Comparison of ENCODE assay signal across 14 cellular contexts in the genomic region with DNA sequence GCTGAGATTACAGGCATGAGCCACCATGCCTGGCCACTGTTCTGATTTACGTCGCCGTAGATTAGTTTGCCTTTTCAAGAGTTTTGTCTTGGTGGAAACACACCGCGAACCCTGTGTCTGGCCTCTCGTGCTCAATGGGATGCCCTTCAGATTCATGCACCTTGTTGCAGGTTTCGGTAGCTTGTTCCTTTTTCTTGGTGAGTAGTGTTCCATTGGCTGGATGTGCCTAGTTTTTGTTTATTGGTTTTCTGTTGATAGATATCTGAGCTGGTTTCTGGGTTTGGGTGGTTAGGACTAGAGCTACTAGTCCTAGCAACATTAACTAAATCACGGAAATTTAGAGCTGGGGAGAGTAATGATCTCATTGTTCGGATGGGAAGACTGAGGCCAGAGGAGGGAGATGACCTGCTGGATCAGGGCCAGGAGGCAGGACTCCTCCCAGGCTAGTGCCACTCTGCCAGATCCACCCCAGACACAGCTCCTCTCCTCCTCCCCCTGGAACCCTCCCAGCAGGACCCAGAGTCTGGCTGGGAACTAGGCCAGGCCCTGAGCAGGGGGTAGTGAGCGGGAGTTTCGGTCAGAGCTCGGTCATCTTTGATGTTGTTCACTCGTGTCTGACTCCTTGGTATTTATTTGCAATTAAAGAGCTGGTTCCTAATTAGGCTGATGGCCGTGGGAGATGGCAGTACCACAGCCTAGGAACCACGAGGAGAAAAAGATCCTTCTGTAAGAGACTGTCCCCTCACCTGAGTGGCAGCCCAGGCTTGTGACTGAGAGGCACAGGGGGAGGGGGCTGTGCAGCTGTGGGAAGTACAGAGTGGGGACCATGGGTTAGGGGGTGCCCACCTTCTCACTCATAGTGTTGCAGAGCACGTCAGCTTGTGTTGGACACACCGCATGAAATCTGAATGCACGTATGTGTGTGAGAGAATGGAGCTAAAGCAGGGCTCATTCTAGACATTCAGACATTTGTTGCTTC.
DNase-seq lines count a peak whose midpoint lies in the region; ATAC-seq, FAIRE-seq and TF ChIP-seq lines count a peak whose summit lies in the region.
"Had no signal": no experiment of that assay in that cellular context is flagged by ENCODE, and none has a peak within 500 bp of the region (broad histone marks: within the 10 kb centered on the region; RNA-seq: fewer than 3 reads in every experiment).

No MANE protein-coding gene starts in this region.

- TF ChIP-seq CTCF in nephron progenitor cell (IDR thresholded peaks at IDR 0.05): no peak
- TF ChIP-seq CTCF in GM13977 (IDR thresholded peaks at IDR 0.05; ENCODE audit: extremely low read depth, insufficient read depth, missing control alignments): no peak

- peak overlapping the region; percentile 92 for H3K27ac Mint-ChIP-seq in nephron progenitor cell

- FAIRE-seq in endometrium (lab: Jason Lieb, UNC) (peak; percentile 41), urothelium cell line (lab: Jason Lieb, UNC) (peak; percentile 69)

- no peaks in the 10 kb centered on the region for H3K36me3 Mint-ChIP-seq in nephron progenitor cell (ENCODE audit: low read depth)

- no peak overlapping the region for H3K4me3 Mint-ChIP-seq in nephron progenitor cell

- peaks cover 96% of the 10 kb centered on the region for H3K4me1 Mint-ChIP-seq in nephron progenitor cell

- in situ Hi-C loops in GM13977 (cut with MboI; ENCODE audit: low pct_unique_long_range_greater_than_20kb, low sequenced_read_pairs, unreplicated experiment): no loop called here

- no peaks in the 10 kb centered on the region for H3K27me3 Mint-ChIP-seq in nephron progenitor cell (ENCODE audit: low read depth, poor library complexity)

- no peaks in the 10 kb centered on the region for H3K9me3 Mint-ChIP-seq in nephron progenitor cell

- ATAC-seq in HG03097 (IDR thresholded peaks at IDR 0.05; ENCODE audit: low FRiP score, unreplicated experiment): no peak

- peak; percentile 36 for DNase-seq in activated effector memory CD4-positive, alpha-beta T cell treated with anti-CD3 and anti-CD28 coated beads, Interleukin-2, amount 50 U/mL, for 16 hours
- DNase-seq in activated effector memory CD4-positive, alpha-beta T cell treated with Interleukin-2 at 50 U/mL for 16 hours: no peak
- DNase-seq in nephron progenitor cell (no peak), urothelium cell line (ENCODE audit: low spot score) (no peak), GM13977 (ENCODE audit: low spot score) (no peak)
- no peak for DNase-seq in NK-92 treated with Interleukin-12 subunit alpha and Interleukin-12 subunit beta, amount 100 ng/mL, for 24 hours (lab: John Stamatoyannopoulos, UW)
- DNase-seq: 8988T; activated T-cell treated with anti-CD3 and anti-CD28 coated beads, Interleukin-2, amount 50 U/mL, for 1 hour; DMS153; NCI-H510A; testis; WERI-Rb-1 had no signal
